Comparison of ENCODE assay signal across 1 cellular context in genomic region chr9:122159026-122159924, GRCh38.
TF ChIP-seq lines count a peak whose summit lies in the region.

Gene MORN5, plus strand, starts transcription at chr9:122159908. Its CDS starts 65 bp downstream, at chr9:122159973.
Gene NDUFA8, minus strand, starts transcription at chr9:122159779. Its CDS starts 102 bp downstream, at chr9:122159677.

TF ChIP-seq in HCT116, 20 proteins besides CTCF, POLR2A, EP300 and RAD21 (continued from another document):
- TF ChIP-seq, protein P1, sequence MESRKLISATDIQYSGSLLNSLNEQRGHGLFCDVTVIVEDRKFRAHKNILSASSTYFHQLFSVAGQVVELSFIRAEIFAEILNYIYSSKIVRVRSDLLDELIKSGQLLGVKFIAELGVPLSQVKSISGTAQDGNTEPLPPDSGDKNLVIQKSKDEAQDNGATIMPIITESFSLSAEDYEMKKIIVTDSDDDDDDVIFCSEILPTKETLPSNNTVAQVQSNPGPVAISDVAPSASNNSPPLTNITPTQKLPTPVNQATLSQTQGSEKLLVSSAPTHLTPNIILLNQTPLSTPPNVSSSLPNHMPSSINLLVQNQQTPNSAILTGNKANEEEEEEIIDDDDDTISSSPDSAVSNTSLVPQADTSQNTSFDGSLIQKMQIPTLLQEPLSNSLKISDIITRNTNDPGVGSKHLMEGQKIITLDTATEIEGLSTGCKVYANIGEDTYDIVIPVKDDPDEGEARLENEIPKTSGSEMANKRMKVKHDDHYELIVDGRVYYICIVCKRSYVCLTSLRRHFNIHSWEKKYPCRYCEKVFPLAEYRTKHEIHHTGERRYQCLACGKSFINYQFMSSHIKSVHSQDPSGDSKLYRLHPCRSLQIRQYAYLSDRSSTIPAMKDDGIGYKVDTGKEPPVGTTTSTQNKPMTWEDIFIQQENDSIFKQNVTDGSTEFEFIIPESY (IDR thresholded peaks at IDR 0.05; ENCODE audit: extremely low read depth, insufficient replicate concordance, low read length), result no peak
- TF ChIP-seq SIN3A (IDR thresholded peaks at IDR 0.05; ENCODE audit: low read depth) (peak; percentile 9; the same call in 1 of the 2 replicates), ATF3 (IDR thresholded peaks at IDR 0.05) (no peak), POLR2AphosphoS5 (IDR thresholded peaks at IDR 0.05; ENCODE audit: low read depth, low read length) (peak; percentile 95)
